ENCODE assay signal across 18 cellular contexts in genomic region chr12:120183211-120183631, GRCh38. TPM values are rescaled to one million over a fixed set of nuclear protein-coding genes. Genes with fewer than 3 reads are reported as not detected.
A peak's percentile ranks its signal among the peaks of the same experiment; 100 is the strongest.
DNase-seq lines count a peak whose midpoint lies in the region; ATAC-seq and TF ChIP-seq lines count a peak whose summit lies in the region.
"Had no signal": no experiment of that assay in that cellular context is flagged by ENCODE, and none has a peak within 500 bp of the region (broad histone marks: within the 10 kb centered on the region; RNA-seq: fewer than 3 reads in every experiment).

No MANE protein-coding gene starts in this region.

- no peak for TF ChIP-seq POLR2A in gastrocnemius medialis (IDR thresholded peaks at IDR 0.05)

- no peaks in the 10 kb centered on the region for H3K27me3 ChIP-seq in RWPE2 (ENCODE audit: insufficient read depth, poor library complexity, severe bottlenecking)
- no peaks in the 10 kb centered on the region for H3K27me3 ChIP-seq in gastrocnemius medialis
- H3K27me3 ChIP-seq in lower lobe of right lung (ENCODE audit: low read depth), result no peaks in the 10 kb centered on the region
- H3K27me3 ChIP-seq: dorsolateral prefrontal cortex had no signal

- no peak for TF ChIP-seq CTCF in RWPE2 (IDR thresholded peaks at IDR 0.05; ENCODE audit: poor library complexity, severe bottlenecking)
- TF ChIP-seq CTCF in gastrocnemius medialis (IDR thresholded peaks at IDR 0.05 in 4 of 5, conservative IDR thresholded peaks at IDR 0.05 in 1 of 5), result no peak
- no peak for TF ChIP-seq CTCF in lower lobe of right lung (IDR thresholded peaks at IDR 0.05)

- in situ Hi-C loops in gastrocnemius medialis (cut with MboI; ENCODE audit: low sequenced_read_pairs in 4 of 4), result no loop called here

- H3K4me1 Mint-ChIP-seq in activated T-cell treated with anti-CD3 and anti-CD28 coated beads, Interleukin-2, amount 50 U/mL, for 72 hours (ENCODE audit: low read depth), result peaks cover 19% of the 10 kb centered on the region
- H3K4me1 Mint-ChIP-seq in activated T-helper 1 cell treated with anti-CD3 and anti-CD28 coated beads, Interleukin-12 subunit alpha, Interleukin-12 subunit beta, Interleukin-2, Interleukin-4 antibody, amounts not matched to agents 30 ng/mL and 10 ng/mL and 1 ng/mL, durations not matched to agents 14 hours and 24 hours and 36 hours (ENCODE audit: low read depth), result peaks cover 16% of the 10 kb centered on the region

- DNase-seq in activated T-cell treated with anti-CD3 and anti-CD28 coated beads, Interleukin-2, amount 50 U/mL, for 72 hours, result no peak
- no peak for DNase-seq in activated T-cell treated with anti-CD3 and anti-CD28 coated beads, Interleukin-2, amount 50 U/mL, for 1 hour
- DNase-seq in RWPE2 (ENCODE audit: low spot score) (no peak), fibroblast of peridontal ligament (ENCODE audit: extremely low read depth) (peak; percentile 51), gastrocnemius medialis (peak; percentile 53 to 86), lower lobe of right lung (no peak), KG1 (lab: John Stamatoyannopoulos, UW) (no peak)
- DNase-seq in activated T-helper 1 cell treated with anti-CD3 and anti-CD28 coated beads, Interleukin-12 subunit alpha, Interleukin-12 subunit beta, Interleukin-2, Interleukin-4 antibody, amounts not matched to agents 30 ng/mL and 10 ng/mL and 1 ng/mL, durations not matched to agents 14 hours and 24 hours and 36 hours (ENCODE audit: low spot score), result no peak
- DNase-seq: activated CD4-positive, alpha-beta T cell treated with anti-CD3 and anti-CD28 coated beads, Interleukin-2, amount 10 ng/mL, durations not matched to agents 24 days and 14 days; activated T-cell treated with anti-CD3 and anti-CD28 coated beads, Interleukin-2, amount 50 U/mL, for 48 hours; anterior cingulate cortex; dorsolateral prefrontal cortex; mesendoderm; NCI-H526 treated with DMSO at 0.1 percent for 48 hours; small intestine; stimulated activated naive CD8-positive, alpha-beta T cell treated with anti-CD3 and anti-CD28 coated beads, Interleukin-15, amount 100 ng/mL, for 72 hours; T-helper 17 cell had no signal

- peaks cover 6 to 31% of the 10 kb centered on the region in 2 donors for H3K36me3 Mint-ChIP-seq in activated T-cell treated with anti-CD3 and anti-CD28 coated beads, Interleukin-2, amount 50 U/mL, for 72 hours (ENCODE audit: insufficient read depth in 2 of 2)
- peaks cover 54% of the 10 kb centered on the region for H3K36me3 Mint-ChIP-seq in activated T-helper 1 cell treated with anti-CD3 and anti-CD28 coated beads, Interleukin-12 subunit alpha, Interleukin-12 subunit beta, Interleukin-2, Interleukin-4 antibody, amounts not matched to agents 30 ng/mL and 10 ng/mL and 1 ng/mL, durations not matched to agents 14 hours and 24 hours and 36 hours (ENCODE audit: low read depth)

- H3K4me3 Mint-ChIP-seq in activated T-cell treated with anti-CD3 and anti-CD28 coated beads, Interleukin-2, amount 50 U/mL, for 72 hours, result no peak overlapping the region
- no peak overlapping the region for H3K4me3 Mint-ChIP-seq in activated T-helper 1 cell treated with anti-CD3 and anti-CD28 coated beads, Interleukin-12 subunit alpha, Interleukin-12 subunit beta, Interleukin-2, Interleukin-4 antibody, amounts not matched to agents 30 ng/mL and 10 ng/mL and 1 ng/mL, durations not matched to agents 14 hours and 24 hours and 36 hours
- H3K4me3 Mint-ChIP-seq: activated CD4-positive, alpha-beta T cell treated with anti-CD3 and anti-CD28 coated beads, Interleukin-2, amount 10 ng/mL, durations not matched to agents 24 days and 14 days; stimulated activated naive CD8-positive, alpha-beta T cell treated with anti-CD3 and anti-CD28 coated beads, Interleukin-15, amount 100 ng/mL, for 72 hours; T-helper 17 cell had no signal

- H3K27ac ChIP-seq in RWPE2 (ENCODE audit: poor library complexity, severe bottlenecking), result peak overlapping the region; percentile 40
- H3K27ac ChIP-seq in gastrocnemius medialis, result peak overlapping the region; percentile 81 to 86 (median 81)
- H3K27ac ChIP-seq in lower lobe of right lung, result no peak overlapping the region
- H3K27ac ChIP-seq: A549, dorsolateral prefrontal cortex had no signal

- H3K4me1 ChIP-seq in RWPE2 (ENCODE audit: insufficient read depth, poor library complexity, severe bottlenecking) (no peaks in the 10 kb centered on the region), gastrocnemius medialis (peaks cover 26 to 27% of the 10 kb centered on the region in 2 donors), lower lobe of right lung (no peaks in the 10 kb centered on the region)

- no peaks in the 10 kb centered on the region for H3K27me3 Mint-ChIP-seq in activated T-cell treated with anti-CD3 and anti-CD28 coated beads, Interleukin-2, amount 50 U/mL, for 72 hours (ENCODE audit: low read depth)
- no peaks in the 10 kb centered on the region for H3K27me3 Mint-ChIP-seq in activated T-helper 1 cell treated with anti-CD3 and anti-CD28 coated beads, Interleukin-12 subunit alpha, Interleukin-12 subunit beta, Interleukin-2, Interleukin-4 antibody, amounts not matched to agents 30 ng/mL and 10 ng/mL and 1 ng/mL, durations not matched to agents 14 hours and 24 hours and 36 hours (ENCODE audit: insufficient read depth)
- H3K27me3 Mint-ChIP-seq: activated CD4-positive, alpha-beta T cell treated with anti-CD3 and anti-CD28 coated beads, Interleukin-2, amount 10 ng/mL, durations not matched to agents 24 days and 14 days; stimulated activated naive CD8-positive, alpha-beta T cell treated with anti-CD3 and anti-CD28 coated beads, Interleukin-15, amount 100 ng/mL, for 72 hours; T-helper 17 cell had no signal

- H3K9me3 Mint-ChIP-seq in activated T-cell treated with anti-CD3 and anti-CD28 coated beads, Interleukin-2, amount 50 U/mL, for 72 hours, result no peaks in the 10 kb centered on the region
- H3K9me3 Mint-ChIP-seq in activated T-helper 1 cell treated with anti-CD3 and anti-CD28 coated beads, Interleukin-12 subunit alpha, Interleukin-12 subunit beta, Interleukin-2, Interleukin-4 antibody, amounts not matched to agents 30 ng/mL and 10 ng/mL and 1 ng/mL, durations not matched to agents 14 hours and 24 hours and 36 hours, result no peaks in the 10 kb centered on the region
- H3K9me3 Mint-ChIP-seq: activated CD4-positive, alpha-beta T cell treated with anti-CD3 and anti-CD28 coated beads, Interleukin-2, amount 10 ng/mL, durations not matched to agents 24 days and 14 days; stimulated activated naive CD8-positive, alpha-beta T cell treated with anti-CD3 and anti-CD28 coated beads, Interleukin-15, amount 100 ng/mL, for 72 hours had no signal

- intact Hi-C loops in gastrocnemius medialis (cut with DNase I; ENCODE audit: low total_unique reads) (no loop called here), lower lobe of right lung (cut with DNase I) (no loop called here)
- intact Hi-C loops in activated T-helper 1 cell treated with anti-CD3 and anti-CD28 coated beads, Interleukin-12 subunit alpha, Interleukin-12 subunit beta, Interleukin-2, Interleukin-4 antibody, amounts not matched to agents 30 ng/mL and 10 ng/mL and 1 ng/mL, durations not matched to agents 14 hours and 24 hours and 36 hours (cut with micrococcal nuclease), result no loop called here

- H3K9me3 ChIP-seq in RWPE2 (ENCODE audit: severe bottlenecking), result no peaks in the 10 kb centered on the region
- H3K9me3 ChIP-seq in gastrocnemius medialis, result no peaks in the 10 kb centered on the region
- H3K9me3 ChIP-seq in lower lobe of right lung, result no peaks in the 10 kb centered on the region
- H3K9me3 ChIP-seq: A549 had no signal

- H3K36me3 ChIP-seq in RWPE2 (ENCODE audit: low read depth) (peaks cover 97% of the 10 kb centered on the region), gastrocnemius medialis (peaks cover 0 to 73% of the 10 kb centered on the region in 2 donors), lower lobe of right lung (peaks cover 95% of the 10 kb centered on the region)

- no peak overlapping the region for H3K4me3 ChIP-seq in RWPE2 (ENCODE audit: severe bottlenecking)
- no peak overlapping the region for H3K4me3 ChIP-seq in gastrocnemius medialis
- H3K4me3 ChIP-seq in lower lobe of right lung, result no peak overlapping the region
- H3K4me3 ChIP-seq: A549, dorsolateral prefrontal cortex had no signal

- peak overlapping the region; percentile 2 for H3K27ac Mint-ChIP-seq in activated T-cell treated with anti-CD3 and anti-CD28 coated beads, Interleukin-2, amount 50 U/mL, for 72 hours
- no peak overlapping the region for H3K27ac Mint-ChIP-seq in activated T-helper 1 cell treated with anti-CD3 and anti-CD28 coated beads, Interleukin-12 subunit alpha, Interleukin-12 subunit beta, Interleukin-2, Interleukin-4 antibody, amounts not matched to agents 30 ng/mL and 10 ng/mL and 1 ng/mL, durations not matched to agents 14 hours and 24 hours and 36 hours
- H3K27ac Mint-ChIP-seq: activated CD4-positive, alpha-beta T cell treated with anti-CD3 and anti-CD28 coated beads, Interleukin-2, amount 10 ng/mL, durations not matched to agents 24 days and 14 days; T-helper 17 cell had no signal

- no peak for ATAC-seq in activated T-cell treated with anti-CD3 and anti-CD28 coated beads, Interleukin-2, amount 50 U/mL, for 72 hours (replicated peaks in 1 of 2)
- no peak for ATAC-seq in RWPE2 (ENCODE audit: low read depth)
- ATAC-seq in gastrocnemius medialis, result peak; percentile 72 to 75
- no peak for ATAC-seq in lower lobe of right lung
- ATAC-seq: stimulated activated naive CD8-positive, alpha-beta T cell treated with anti-CD3 and anti-CD28 coated beads, Interleukin-15, amount 100 ng/mL, for 72 hours; T-helper 17 cell had no signal

RNA-seq across cellular contexts. Expression of gene GCN1, which starts 11.3 kb away (rescaled TPM):
- 100 to 1,000 TPM in 1 of 2 donors, 10 to 100 TPM in 1; 93.1 to 106 TPM for total RNA-seq in activated T-cell treated with anti-CD3 and anti-CD28 coated beads, Interleukin-2, amount 50 U/mL, for 72 hours
- total RNA-seq in gastrocnemius medialis (10 to 100 TPM; 58.2 to 99.7 (median 87.4) TPM), lower lobe of right lung (73.6 TPM)
- total RNA-seq in activated T-helper 1 cell treated with anti-CD3 and anti-CD28 coated beads, Interleukin-12 subunit alpha, Interleukin-12 subunit beta, Interleukin-2, Interleukin-4 antibody, amounts not matched to agents 30 ng/mL and 10 ng/mL and 1 ng/mL, durations not matched to agents 14 hours and 24 hours and 36 hours, result 164 and 173 TPM in 2 replicates

RNA-seq across cellular contexts. Expression of gene RPLP0, which starts 17.7 kb away (rescaled TPM):
- total RNA-seq in activated T-cell treated with anti-CD3 and anti-CD28 coated beads, Interleukin-2, amount 50 U/mL, for 72 hours, result 1,000 to 10,000 TPM; 4,846 to 5,223 TPM
- total RNA-seq in gastrocnemius medialis (1,000 to 10,000 TPM; 2,008 to 3,982 (median 3,189) TPM), lower lobe of right lung (1,285 TPM)
- total RNA-seq in activated T-helper 1 cell treated with anti-CD3 and anti-CD28 coated beads, Interleukin-12 subunit alpha, Interleukin-12 subunit beta, Interleukin-2, Interleukin-4 antibody, amounts not matched to agents 30 ng/mL and 10 ng/mL and 1 ng/mL, durations not matched to agents 14 hours and 24 hours and 36 hours, result 2,459 and 2,531 TPM in 2 replicates

Comparison
In these comparisons a context has a peak if more than half of its experiments do, and no peak if none do; other contexts are left out.
1. ATAC-seq: peak in gastrocnemius medialis (2 of 2); none in activated T-cell treated with anti-CD3 and anti-CD28 coated beads, Interleukin-2, amount 50 U/mL, for 72 hours (0 of 2), RWPE2 (single experiment) and lower lobe of right lung (0 of 2).
2. DNase-seq: peak in fibroblast of peridontal ligament (single experiment) and gastrocnemius medialis (2 of 2); none in activated T-cell treated with anti-CD3 and anti-CD28 coated beads, Interleukin-2, amount 50 U/mL, for 72 hours (0 of 2), activated T-cell treated with anti-CD3 and anti-CD28 coated beads, Interleukin-2, amount 50 U/mL, for 1 hour (single experiment), RWPE2 (single experiment), lower lobe of right lung (single experiment), activated T-helper 1 cell treated with anti-CD3 and anti-CD28 coated beads, Interleukin-12 subunit alpha, Interleukin-12 subunit beta, Interleukin-2, Interleukin-4 antibody, amounts not matched to agents 30 ng/mL and 10 ng/mL and 1 ng/mL, durations not matched to agents 14 hours and 24 hours and 36 hours (single experiment) and KG1 (single experiment).